In genomic region chr1:166691476-166691875, GRCh38 we compare ENCODE assay signal across 21 cellular contexts.
"Had no signal": no experiment of that assay in that cellular context is flagged by ENCODE, and none has a peak within 500 bp of the region (broad histone marks: within the 10 kb centered on the region; RNA-seq: fewer than 3 reads in every experiment).

No MANE protein-coding gene starts in this region.

- H3K27ac Mint-ChIP-seq: naive thymus-derived CD8-positive, alpha-beta T cell; stimulated activated memory B cell treated with anti-CD40 and anti-IgM and Interleukin-4, amounts not matched to agents 10 μg/mL and 1 μg/mL and 100 μg/mL, for 72 hours; stimulated activated naive CD8-positive, alpha-beta T cell treated with anti-CD3 and anti-CD28 coated beads, Interleukin-15, Interleukin-2, amounts not matched to agents 100 ng/mL and 50 ng/mL, for 24 hours had no signal

- FAIRE-seq: islet of Langerhans had no signal

- H3K4me1 Mint-ChIP-seq: naive thymus-derived CD8-positive, alpha-beta T cell; stimulated activated memory B cell treated with anti-CD40 and anti-IgM and Interleukin-4, amounts not matched to agents 10 μg/mL and 1 μg/mL and 100 μg/mL, for 72 hours had no signal

- H3K9me3 ChIP-seq: colonic mucosa, gastrocnemius medialis, mucosa of descending colon, neutrophil, psoas muscle, right lobe of liver, tibial artery had no signal

- H3K36me3 Mint-ChIP-seq: stimulated activated memory B cell treated with anti-CD40 and anti-IgM and Interleukin-4, amounts not matched to agents 10 μg/mL and 1 μg/mL and 100 μg/mL, for 72 hours had no signal

- H3K27me3 ChIP-seq: colonic mucosa, gastrocnemius medialis, neutrophil, right lobe of liver, tibial artery had no signal

- H3K27ac ChIP-seq: colonic mucosa, gastrocnemius medialis, heart right ventricle, neutrophil, psoas muscle, right lobe of liver, spleen, tibial artery had no signal

- H3K4me3 ChIP-seq: colonic mucosa, gastrocnemius medialis, heart right ventricle, mucosa of descending colon, psoas muscle, right lobe of liver, spleen, tibial artery had no signal

- H3K4me1 ChIP-seq: colonic mucosa, gastrocnemius medialis, heart right ventricle, psoas muscle, right lobe of liver, spleen, tibial artery had no signal

- ATAC-seq: esophagus mucosa; gastrocnemius medialis; heart right ventricle; left lobe of liver; mucosa of descending colon; naive thymus-derived CD8-positive, alpha-beta T cell; psoas muscle; right lobe of liver; stimulated activated memory B cell treated with anti-CD40 and anti-IgM and Interleukin-4, amounts not matched to agents 10 μg/mL and 1 μg/mL and 100 μg/mL, for 72 hours had no signal

- H3K4me3 Mint-ChIP-seq: naive thymus-derived CD8-positive, alpha-beta T cell; stimulated activated memory B cell treated with anti-CD40 and anti-IgM and Interleukin-4, amounts not matched to agents 10 μg/mL and 1 μg/mL and 100 μg/mL, for 72 hours; stimulated activated naive CD8-positive, alpha-beta T cell treated with anti-CD3 and anti-CD28 coated beads, Interleukin-15, Interleukin-2, amounts not matched to agents 100 ng/mL and 50 ng/mL, for 24 hours had no signal

- DNase-seq: colonic mucosa; dermis blood vessel endothelial cell; gastrocnemius medialis; heart right ventricle; hypothalamus; mucosa of descending colon; naive thymus-derived CD8-positive, alpha-beta T cell; psoas muscle; retina; right lobe of liver; spleen; stimulated activated CD4-positive, alpha-beta T cell treated with anti-CD3 and anti-CD28 coated beads, Interleukin-15, amount 100 ng/mL, for 24 hours; stimulated activated CD4-positive, alpha-beta T cell treated with anti-CD3 and anti-CD28 coated beads, Interleukin-1b, Interleukin-23, amount 100 ng/mL, for 48 hours; stimulated activated CD4-positive, alpha-beta T cell treated with anti-CD3 and anti-CD28 coated beads, Interleukin-4, amount 100 ng/mL, for 24 hours; tibial artery had no signal

- H3K36me3 ChIP-seq: colonic mucosa, gastrocnemius medialis, heart right ventricle, neutrophil, right lobe of liver, spleen, tibial artery had no signal
